8 cellular contexts compared by ENCODE assay signal in genomic region chr11:57311109-57311936, GRCh38. TPM values are rescaled to one million over a fixed set of nuclear protein-coding genes. Genes with fewer than 3 reads are reported as not detected.
A peak's percentile ranks its signal among the peaks of the same experiment; 100 is the strongest.
DNase-seq lines count a peak whose midpoint lies in the region; ATAC-seq, FAIRE-seq and TF ChIP-seq lines count a peak whose summit lies in the region.

No MANE protein-coding gene starts in this region.

- no peak for TF ChIP-seq CTCF in D721Med (IDR thresholded peaks at IDR 0.05; ENCODE audit: insufficient read depth, missing control alignments)

- peak; percentile 86 for DNase-seq in GM12892 (ENCODE audit: insufficient read length)
- DNase-seq in NCI-H1105 treated with DMSO at 0.1 percent for 48 hours (lab: John Stamatoyannopoulos, UW) = peak; percentile 56
- DNase-seq in activated CD4-positive, CD25-positive, alpha-beta regulatory T cell treated with anti-CD3 and anti-CD28 coated beads, Interleukin-2, amount 50 U/mL, for 72 hours = peak; percentile 58
- DNase-seq in dedifferentiated amniotic fluid mesenchymal stem cell (ENCODE audit: extremely low spot score) = peak; percentile 94
- peak; percentile 94 for DNase-seq in left kidney (ENCODE audit: low read depth, low spot score)
- DNase-seq in stimulated activated CD4-positive, alpha-beta T cell treated with anti-CD3 and anti-CD28 coated beads, Interleukin-2, amount 100 ng/mL, for 48 hours = peak; percentile 54 to 60
- DNase-seq in D721Med (ENCODE audit: insufficient read length, low spot score) = no peak

- peak; percentile 91 for FAIRE-seq in GM12892 (lab: Jason Lieb, UNC)
- FAIRE-seq in D721Med (lab: Jason Lieb, UNC) = no peak

- no peak for TF ChIP-seq POLR2A in GM12892 (IDR thresholded peaks at IDR 0.05; ENCODE audit: low read depth, low read length)

- ATAC-seq in HG02610 (IDR thresholded peaks at IDR 0.05; ENCODE audit: unreplicated experiment) = peak; percentile 99

RNA-seq across cellular contexts. Expression of gene TNKS1BP1, which starts 13.4 kb away (rescaled TPM):
- 5.8 TPM for polyA plus RNA-seq in GM12892 (2012; ENCODE audit: missing spikeins)

RNA-seq across cellular contexts. Expression of gene SSRP1, which starts 24.4 kb away (rescaled TPM):
- 117 TPM for polyA plus RNA-seq in GM12892 (2012; ENCODE audit: missing spikeins)

RNA-seq across cellular contexts. Expression of gene P2RX3, which starts 26.8 kb away (rescaled TPM):
- not detected for polyA plus RNA-seq in GM12892 (2012; ENCODE audit: missing spikeins)
